ENCODE assay signal across 17 cellular contexts in genomic region chr12:71760471-71760870, GRCh38.
"Had no signal": no experiment of that assay in that cellular context is flagged by ENCODE, and none has a peak within 500 bp of the region (broad histone marks: within the 10 kb centered on the region; RNA-seq: fewer than 3 reads in every experiment).

No MANE protein-coding gene starts in this region.

- H3K27ac ChIP-seq: pancreas, sigmoid colon, spleen, thyroid gland, WERI-Rb-1 had no signal

- H3K9me3 ChIP-seq: pancreas, thyroid gland had no signal

- H3K27me3 Mint-ChIP-seq: activated CD4-positive, alpha-beta T cell treated with anti-CD3 and anti-CD28 coated beads for 36 hours; activated naive CD8-positive, alpha-beta T cell treated with anti-CD3 and anti-CD28 coated beads, Interleukin-2, amount 50 U/mL, for 24 hours had no signal

- H3K4me3 ChIP-seq: pancreas, sigmoid colon, spleen, thyroid gland had no signal

- H3K27ac Mint-ChIP-seq: activated CD4-positive, alpha-beta T cell treated with anti-CD3 and anti-CD28 coated beads for 36 hours; activated naive CD8-positive, alpha-beta T cell treated with anti-CD3 and anti-CD28 coated beads, Interleukin-2, amount 50 U/mL, for 24 hours had no signal

- H3K36me3 ChIP-seq: pancreas, thyroid gland had no signal

- H3K4me3 Mint-ChIP-seq: activated CD4-positive, alpha-beta T cell treated with anti-CD3 and anti-CD28 coated beads for 36 hours; activated naive CD8-positive, alpha-beta T cell treated with anti-CD3 and anti-CD28 coated beads, Interleukin-2, amount 50 U/mL, for 24 hours had no signal

- DNase-seq: activated CD4-positive, alpha-beta T cell treated with anti-CD3 and anti-CD28 coated beads for 36 hours; activated CD8-positive, alpha-beta memory T cell treated with anti-CD3 and anti-CD28 coated beads for 24 hours; activated naive CD4-positive, alpha-beta T cell; activated naive CD8-positive, alpha-beta T cell treated with anti-CD3 and anti-CD28 coated beads, Interleukin-2, amount 50 U/mL, for 24 hours; aorta; cerebellar nuclear complex; effector CD8-positive, alpha-beta T cell; foreskin melanocyte; head of caudate nucleus; kidney glomerular epithelial cell; left ventricle myocardium superior; mesenchymal stem cell; pancreas; sigmoid colon; spleen; thyroid gland; WERI-Rb-1 had no signal

- ATAC-seq: activated CD4-positive, alpha-beta T cell treated with anti-CD3 and anti-CD28 coated beads for 36 hours; activated naive CD8-positive, alpha-beta T cell treated with anti-CD3 and anti-CD28 coated beads, Interleukin-2, amount 50 U/mL, for 24 hours; left ventricle myocardium superior; pancreas had no signal

- H3K27me3 ChIP-seq: pancreas, sigmoid colon, spleen, thyroid gland had no signal
